ENCODE assay signal across 1 cellular context in genomic region chr12:54666008-54666407, GRCh38.
TF ChIP-seq lines count a peak whose summit lies in the region.

No MANE protein-coding gene starts in this region.

TF ChIP-seq in GM23338, 12 proteins besides CTCF, POLR2A, EP300 and RAD21:
- TF ChIP-seq, protein P1, sequence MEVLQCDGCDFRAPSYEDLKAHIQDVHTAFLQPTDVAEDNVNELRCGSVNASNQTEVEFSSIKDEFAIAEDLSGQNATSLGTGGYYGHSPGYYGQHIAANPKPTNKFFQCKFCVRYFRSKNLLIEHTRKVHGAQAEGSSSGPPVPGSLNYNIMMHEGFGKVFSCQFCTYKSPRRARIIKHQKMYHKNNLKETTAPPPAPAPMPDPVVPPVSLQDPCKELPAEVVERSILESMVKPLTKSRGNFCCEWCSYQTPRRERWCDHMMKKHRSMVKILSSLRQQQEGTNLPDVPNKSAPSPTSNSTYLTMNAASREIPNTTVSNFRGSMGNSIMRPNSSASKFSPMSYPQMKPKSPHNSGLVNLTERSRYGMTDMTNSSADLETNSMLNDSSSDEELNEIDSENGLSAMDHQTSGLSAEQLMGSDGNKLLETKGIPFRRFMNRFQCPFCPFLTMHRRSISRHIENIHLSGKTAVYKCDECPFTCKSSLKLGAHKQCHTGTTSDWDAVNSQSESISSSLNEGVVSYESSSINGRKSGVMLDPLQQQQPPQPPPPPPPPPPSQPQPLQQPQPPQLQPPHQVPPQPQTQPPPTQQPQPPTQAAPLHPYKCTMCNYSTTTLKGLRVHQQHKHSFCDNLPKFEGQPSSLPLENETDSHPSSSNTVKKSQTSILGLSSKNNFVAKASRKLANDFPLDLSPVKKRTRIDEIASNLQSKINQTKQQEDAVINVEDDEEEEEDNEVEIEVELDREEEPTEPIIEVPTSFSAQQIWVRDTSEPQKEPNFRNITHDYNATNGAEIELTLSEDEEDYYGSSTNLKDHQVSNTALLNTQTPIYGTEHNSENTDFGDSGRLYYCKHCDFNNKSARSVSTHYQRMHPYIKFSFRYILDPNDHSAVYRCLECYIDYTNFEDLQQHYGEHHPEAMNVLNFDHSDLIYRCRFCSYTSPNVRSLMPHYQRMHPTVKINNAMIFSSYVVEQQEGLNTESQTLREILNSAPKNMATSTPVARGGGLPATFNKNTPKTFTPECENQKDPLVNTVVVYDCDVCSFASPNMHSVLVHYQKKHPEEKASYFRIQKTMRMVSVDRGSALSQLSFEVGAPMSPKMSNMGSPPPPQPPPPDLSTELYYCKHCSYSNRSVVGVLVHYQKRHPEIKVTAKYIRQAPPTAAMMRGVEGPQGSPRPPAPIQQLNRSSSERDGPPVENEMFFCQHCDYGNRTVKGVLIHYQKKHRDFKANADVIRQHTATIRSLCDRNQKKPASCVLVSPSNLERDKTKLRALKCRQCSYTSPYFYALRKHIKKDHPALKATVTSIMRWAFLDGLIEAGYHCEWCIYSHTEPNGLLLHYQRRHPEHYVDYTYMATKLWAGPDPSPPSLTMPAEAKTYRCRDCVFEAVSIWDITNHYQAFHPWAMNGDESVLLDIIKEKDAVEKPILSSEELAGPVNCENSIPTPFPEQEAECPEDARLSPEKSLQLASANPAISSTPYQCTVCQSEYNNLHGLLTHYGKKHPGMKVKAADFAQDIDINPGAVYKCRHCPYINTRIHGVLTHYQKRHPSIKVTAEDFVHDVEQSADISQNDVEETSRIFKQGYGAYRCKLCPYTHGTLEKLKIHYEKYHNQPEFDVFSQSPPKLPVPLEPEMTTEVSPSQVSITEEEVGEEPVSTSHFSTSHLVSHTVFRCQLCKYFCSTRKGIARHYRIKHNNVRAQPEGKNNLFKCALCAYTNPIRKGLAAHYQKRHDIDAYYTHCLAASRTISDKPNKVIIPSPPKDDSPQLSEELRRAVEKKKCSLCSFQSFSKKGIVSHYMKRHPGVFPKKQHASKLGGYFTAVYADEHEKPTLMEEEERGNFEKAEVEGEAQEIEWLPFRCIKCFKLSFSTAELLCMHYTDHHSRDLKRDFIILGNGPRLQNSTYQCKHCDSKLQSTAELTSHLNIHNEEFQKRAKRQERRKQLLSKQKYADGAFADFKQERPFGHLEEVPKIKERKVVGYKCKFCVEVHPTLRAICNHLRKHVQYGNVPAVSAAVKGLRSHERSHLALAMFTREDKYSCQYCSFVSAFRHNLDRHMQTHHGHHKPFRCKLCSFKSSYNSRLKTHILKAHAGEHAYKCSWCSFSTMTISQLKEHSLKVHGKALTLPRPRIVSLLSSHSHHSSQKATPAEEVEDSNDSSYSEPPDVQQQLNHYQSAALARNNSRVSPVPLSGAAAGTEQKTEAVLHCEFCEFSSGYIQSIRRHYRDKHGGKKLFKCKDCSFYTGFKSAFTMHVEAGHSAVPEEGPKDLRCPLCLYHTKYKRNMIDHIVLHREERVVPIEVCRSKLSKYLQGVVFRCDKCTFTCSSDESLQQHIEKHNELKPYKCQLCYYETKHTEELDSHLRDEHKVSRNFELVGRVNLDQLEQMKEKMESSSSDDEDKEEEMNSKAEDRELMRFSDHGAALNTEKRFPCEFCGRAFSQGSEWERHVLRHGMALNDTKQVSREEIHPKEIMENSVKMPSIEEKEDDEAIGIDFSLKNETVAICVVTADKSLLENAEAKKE (CRISPR knock-in tag; IDR thresholded peaks at IDR 0.05): no peak
- TF ChIP-seq JUNB (IDR thresholded peaks at IDR 0.05; ENCODE audit: unreplicated experiment) (no peak), CREB1 (CRISPR knock-in tag; IDR thresholded peaks at IDR 0.05; ENCODE audit: low read depth) (no peak), EZH2phosphoT487 (IDR thresholded peaks at IDR 0.05; ENCODE audit: unreplicated experiment) (no peak), NANOG (IDR thresholded peaks at IDR 0.05; ENCODE audit: borderline replicate concordance) (no peak), ZNF331 (CRISPR knock-in tag; IDR thresholded peaks at IDR 0.05; ENCODE audit: low read depth) (no peak), ZNF114 (CRISPR knock-in tag; IDR thresholded peaks at IDR 0.05) (no peak), POLR2AphosphoS5 (IDR thresholded peaks at IDR 0.05; ENCODE audit: low read depth) (no peak), STAT1 (IDR thresholded peaks at IDR 0.05; ENCODE audit: unreplicated experiment) (no peak)
- TF ChIP-seq, protein P2, sequence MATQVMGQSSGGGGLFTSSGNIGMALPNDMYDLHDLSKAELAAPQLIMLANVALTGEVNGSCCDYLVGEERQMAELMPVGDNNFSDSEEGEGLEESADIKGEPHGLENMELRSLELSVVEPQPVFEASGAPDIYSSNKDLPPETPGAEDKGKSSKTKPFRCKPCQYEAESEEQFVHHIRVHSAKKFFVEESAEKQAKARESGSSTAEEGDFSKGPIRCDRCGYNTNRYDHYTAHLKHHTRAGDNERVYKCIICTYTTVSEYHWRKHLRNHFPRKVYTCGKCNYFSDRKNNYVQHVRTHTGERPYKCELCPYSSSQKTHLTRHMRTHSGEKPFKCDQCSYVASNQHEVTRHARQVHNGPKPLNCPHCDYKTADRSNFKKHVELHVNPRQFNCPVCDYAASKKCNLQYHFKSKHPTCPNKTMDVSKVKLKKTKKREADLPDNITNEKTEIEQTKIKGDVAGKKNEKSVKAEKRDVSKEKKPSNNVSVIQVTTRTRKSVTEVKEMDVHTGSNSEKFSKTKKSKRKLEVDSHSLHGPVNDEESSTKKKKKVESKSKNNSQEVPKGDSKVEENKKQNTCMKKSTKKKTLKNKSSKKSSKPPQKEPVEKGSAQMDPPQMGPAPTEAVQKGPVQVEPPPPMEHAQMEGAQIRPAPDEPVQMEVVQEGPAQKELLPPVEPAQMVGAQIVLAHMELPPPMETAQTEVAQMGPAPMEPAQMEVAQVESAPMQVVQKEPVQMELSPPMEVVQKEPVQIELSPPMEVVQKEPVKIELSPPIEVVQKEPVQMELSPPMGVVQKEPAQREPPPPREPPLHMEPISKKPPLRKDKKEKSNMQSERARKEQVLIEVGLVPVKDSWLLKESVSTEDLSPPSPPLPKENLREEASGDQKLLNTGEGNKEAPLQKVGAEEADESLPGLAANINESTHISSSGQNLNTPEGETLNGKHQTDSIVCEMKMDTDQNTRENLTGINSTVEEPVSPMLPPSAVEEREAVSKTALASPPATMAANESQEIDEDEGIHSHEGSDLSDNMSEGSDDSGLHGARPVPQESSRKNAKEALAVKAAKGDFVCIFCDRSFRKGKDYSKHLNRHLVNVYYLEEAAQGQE (IDR thresholded peaks at IDR 0.05; ENCODE audit: unreplicated experiment): no peak
- TF ChIP-seq, protein P3, sequence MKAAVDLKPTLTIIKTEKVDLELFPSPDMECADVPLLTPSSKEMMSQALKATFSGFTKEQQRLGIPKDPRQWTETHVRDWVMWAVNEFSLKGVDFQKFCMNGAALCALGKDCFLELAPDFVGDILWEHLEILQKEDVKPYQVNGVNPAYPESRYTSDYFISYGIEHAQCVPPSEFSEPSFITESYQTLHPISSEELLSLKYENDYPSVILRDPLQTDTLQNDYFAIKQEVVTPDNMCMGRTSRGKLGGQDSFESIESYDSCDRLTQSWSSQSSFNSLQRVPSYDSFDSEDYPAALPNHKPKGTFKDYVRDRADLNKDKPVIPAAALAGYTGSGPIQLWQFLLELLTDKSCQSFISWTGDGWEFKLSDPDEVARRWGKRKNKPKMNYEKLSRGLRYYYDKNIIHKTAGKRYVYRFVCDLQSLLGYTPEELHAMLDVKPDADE (IDR thresholded peaks at IDR 0.05): no peak
